Comparison of ENCODE assay signal across 18 cellular contexts in the genomic region with DNA sequence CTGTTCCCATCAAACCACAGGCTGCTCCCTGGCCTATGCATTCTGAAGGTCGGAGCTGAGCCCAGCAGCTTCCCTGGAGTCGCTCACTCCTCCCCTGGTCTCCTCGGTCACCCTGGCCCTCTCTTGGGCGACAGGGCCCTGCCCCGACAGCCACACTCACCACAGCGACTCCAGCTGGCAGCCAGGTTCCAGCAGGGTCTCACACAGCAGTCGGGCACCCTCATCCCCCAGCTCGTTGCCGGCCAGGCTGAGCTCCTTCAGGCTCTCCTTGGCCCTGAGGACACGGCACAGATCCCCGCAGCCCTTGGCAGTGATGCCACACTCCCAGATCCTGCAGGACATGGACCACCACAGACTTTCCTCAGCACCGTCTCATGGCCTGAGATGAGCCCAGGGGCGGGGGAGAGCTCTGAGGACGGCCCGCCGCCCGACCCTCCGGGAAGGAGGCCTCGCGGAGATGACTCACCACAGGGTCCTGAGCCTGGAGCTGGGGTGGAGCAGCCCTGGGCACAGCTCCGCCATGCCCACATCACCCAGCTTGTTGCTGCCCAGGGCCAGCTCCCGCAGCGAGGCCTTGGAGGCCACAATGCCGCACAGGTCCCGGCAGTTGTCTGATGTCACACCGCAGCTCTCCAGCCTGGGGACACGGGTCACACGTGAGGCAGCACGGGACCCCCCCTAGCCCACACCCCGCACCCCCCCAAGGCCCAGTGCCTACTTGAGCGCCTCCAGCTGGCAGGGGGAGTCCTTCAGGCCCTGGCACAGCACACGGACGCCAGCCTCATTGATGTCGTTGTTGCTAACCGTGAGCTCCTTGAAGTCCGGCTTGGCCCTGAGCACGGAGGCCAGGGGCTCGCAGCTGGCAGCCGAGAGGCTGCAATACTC. TPM values are rescaled to one million over a fixed set of nuclear protein-coding genes. Genes with fewer than 3 reads are reported as not detected.
A peak's percentile ranks its signal among the peaks of the same experiment; 100 is the strongest.
DNase-seq lines count a peak whose midpoint lies in the region; ATAC-seq and TF ChIP-seq lines count a peak whose summit lies in the region.
"Had no signal": no experiment of that assay in that cellular context is flagged by ENCODE, and none has a peak within 500 bp of the region (broad histone marks: within the 10 kb centered on the region; RNA-seq: fewer than 3 reads in every experiment).

No MANE protein-coding gene starts in this region.

- no peaks in the 10 kb centered on the region for H3K9me3 ChIP-seq in psoas muscle
- H3K9me3 ChIP-seq: SJCRH30, stomach had no signal

- peaks cover 9 to 88% of the 10 kb centered on the region in 2 donors for H3K36me3 ChIP-seq in psoas muscle (ENCODE audit: insufficient read depth in 1 of 2, low read depth in 1 of 2)

- peaks cover 84% of the 10 kb centered on the region for H3K36me3 Mint-ChIP-seq in activated T-cell treated with anti-CD3 and anti-CD28 coated beads, Interleukin-2, amount 50 U/mL, for 24 hours (ENCODE audit: low read depth)
- H3K36me3 Mint-ChIP-seq in activated T-cell treated with anti-CD3 and anti-CD28 coated beads, Interleukin-2, amount 50 U/mL, for 72 hours (ENCODE audit: insufficient read depth in 2 of 2): peaks cover 9 to 21% of the 10 kb centered on the region in 2 donors

- H3K27me3 ChIP-seq in dorsolateral prefrontal cortex: no peaks in the 10 kb centered on the region
- H3K27me3 ChIP-seq in psoas muscle (ENCODE audit: insufficient read depth in 3 of 3, low read length in 2 of 3): no peaks in the 10 kb centered on the region
- H3K27me3 ChIP-seq: SJCRH30, stomach had no signal

- ATAC-seq in activated T-cell treated with anti-CD3 and anti-CD28 coated beads, Interleukin-2, amount 50 U/mL, for 72 hours (replicated peaks in 1 of 2): no peak
- ATAC-seq in psoas muscle (no peak), GM18868 (IDR thresholded peaks at IDR 0.05; ENCODE audit: unreplicated experiment) (no peak)
- ATAC-seq: activated CD4-positive, CD25-positive, alpha-beta regulatory T cell treated with anti-CD3 and anti-CD28 coated beads, Interleukin-2, amount 50 U/mL, for 24 hours; natural killer cell treated with Interleukin-12 subunit alpha and Interleukin-12 subunit beta and Interleukin-15 and Interleukin-18, amount 100 ng/mL, for 72 hours had no signal

- H3K4me3 Mint-ChIP-seq in activated T-cell treated with anti-CD3 and anti-CD28 coated beads, Interleukin-2, amount 50 U/mL, for 24 hours: no peak overlapping the region
- no peak overlapping the region for H3K4me3 Mint-ChIP-seq in activated T-cell treated with anti-CD3 and anti-CD28 coated beads, Interleukin-2, amount 50 U/mL, for 72 hours
- H3K4me3 Mint-ChIP-seq: immature natural killer cell; memory B cell; natural killer cell treated with Interleukin-12 subunit alpha and Interleukin-12 subunit beta and Interleukin-15 and Interleukin-18, amount 100 ng/mL, for 72 hours had no signal

- peaks cover 12% of the 10 kb centered on the region for H3K4me1 Mint-ChIP-seq in activated T-cell treated with anti-CD3 and anti-CD28 coated beads, Interleukin-2, amount 50 U/mL, for 24 hours (ENCODE audit: low read depth)
- peaks cover 11% of the 10 kb centered on the region for H3K4me1 Mint-ChIP-seq in activated T-cell treated with anti-CD3 and anti-CD28 coated beads, Interleukin-2, amount 50 U/mL, for 72 hours (ENCODE audit: low read depth)
- H3K4me1 Mint-ChIP-seq: immature natural killer cell had no signal

- H3K27ac ChIP-seq in dorsolateral prefrontal cortex: peak overlapping the region in 53 of 59 donors; percentile 0 to 100 (median 97)
- H3K27ac ChIP-seq in psoas muscle: no peak overlapping the region
- H3K27ac ChIP-seq: C4-2B, SJCRH30, stomach had no signal

- H3K4me3 ChIP-seq in dorsolateral prefrontal cortex: no peak overlapping the region
- H3K4me3 ChIP-seq in psoas muscle: no peak overlapping the region
- H3K4me3 ChIP-seq: SJCRH30, stomach had no signal

- no peak for DNase-seq in activated T-cell treated with anti-CD3 and anti-CD28 coated beads, Interleukin-2, amount 50 U/mL, for 24 hours
- no peak for DNase-seq in activated T-cell treated with anti-CD3 and anti-CD28 coated beads, Interleukin-2, amount 50 U/mL, for 72 hours
- no peak for DNase-seq in dorsolateral prefrontal cortex
- peak; percentile 14 to 56 for DNase-seq in psoas muscle
- DNase-seq in NCI-H1694 (lab: John Stamatoyannopoulos, UW): no peak
- DNase-seq: cortex of kidney, DMS79 treated with DMSO at 0.1 percent for 48 hours, immature natural killer cell, MM.1S, NCI-H2029 treated with DMSO at 0.1 percent for 48 hours, NCI-H510A, SJCRH30, stomach had no signal

- no peaks in the 10 kb centered on the region for H3K27me3 Mint-ChIP-seq in activated T-cell treated with anti-CD3 and anti-CD28 coated beads, Interleukin-2, amount 50 U/mL, for 24 hours
- H3K27me3 Mint-ChIP-seq in activated T-cell treated with anti-CD3 and anti-CD28 coated beads, Interleukin-2, amount 50 U/mL, for 72 hours (ENCODE audit: low read depth): no peaks in the 10 kb centered on the region
- H3K27me3 Mint-ChIP-seq: memory B cell; natural killer cell treated with Interleukin-12 subunit alpha and Interleukin-12 subunit beta and Interleukin-15 and Interleukin-18, amount 100 ng/mL, for 72 hours had no signal

- H3K27ac Mint-ChIP-seq in activated T-cell treated with anti-CD3 and anti-CD28 coated beads, Interleukin-2, amount 50 U/mL, for 24 hours: peak overlapping the region; percentile 40
- H3K27ac Mint-ChIP-seq in activated T-cell treated with anti-CD3 and anti-CD28 coated beads, Interleukin-2, amount 50 U/mL, for 72 hours: no peak overlapping the region
- H3K27ac Mint-ChIP-seq: memory B cell; natural killer cell treated with Interleukin-12 subunit alpha and Interleukin-12 subunit beta and Interleukin-15 and Interleukin-18, amount 100 ng/mL, for 72 hours had no signal

- no peaks in the 10 kb centered on the region for H3K9me3 Mint-ChIP-seq in activated T-cell treated with anti-CD3 and anti-CD28 coated beads, Interleukin-2, amount 50 U/mL, for 24 hours
- H3K9me3 Mint-ChIP-seq in activated T-cell treated with anti-CD3 and anti-CD28 coated beads, Interleukin-2, amount 50 U/mL, for 72 hours: no peaks in the 10 kb centered on the region
- H3K9me3 Mint-ChIP-seq: memory B cell; natural killer cell treated with Interleukin-12 subunit alpha and Interleukin-12 subunit beta and Interleukin-15 and Interleukin-18, amount 100 ng/mL, for 72 hours had no signal

- H3K4me1 ChIP-seq in psoas muscle: peaks cover 5% of the 10 kb centered on the region
- H3K4me1 ChIP-seq: SJCRH30 had no signal

- TF ChIP-seq CTCF in dorsolateral prefrontal cortex (IDR thresholded peaks at IDR 0.05 in 54 of 56, conservative IDR thresholded peaks at IDR 0.05 in 2 of 56; ENCODE audit: low read depth in 1 of 56, partially characterized antibody in 56 of 56) (no peak), psoas muscle (IDR thresholded peaks at IDR 0.05) (no peak)

- intact Hi-C loops in dorsolateral prefrontal cortex (cut with DNase I): no loop called here
- intact Hi-C loops in psoas muscle (cut with DNase I): no loop called here

- WGBS in psoas muscle, 3 donors: 93 to 96% (median 94%) methylated on average over 35 to 39 of the region's 39 CpGs

RNA-seq across cellular contexts. Expression of a gene that starts 8.5 kb away (rescaled TPM):
- total RNA-seq in activated T-cell treated with anti-CD3 and anti-CD28 coated beads, Interleukin-2, amount 50 U/mL, for 72 hours: 10 to 100 TPM; 88.9 to 95.3 TPM
- total RNA-seq in dorsolateral prefrontal cortex (100 to 1,000 TPM in 68 of 120 experiments, 10 to 100 TPM in 52; 67.4 to 242 (median 102) TPM), psoas muscle (100 to 1,000 TPM; 103 to 145 (median 113) TPM)
- 100 to 1,000 TPM; 105 to 181 (median 105) TPM for polyA plus RNA-seq in psoas muscle

RNA-seq across cellular contexts. Expression of a gene that starts 36.8 kb away (rescaled TPM):
- total RNA-seq in activated T-cell treated with anti-CD3 and anti-CD28 coated beads, Interleukin-2, amount 50 U/mL, for 72 hours: 10 to 100 TPM; 28.8 to 40.1 TPM
- total RNA-seq in dorsolateral prefrontal cortex (100 to 1,000 TPM in 19 of 120 experiments, 10 to 100 TPM in 101; 50.7 to 122 (median 86.8) TPM), psoas muscle (10 to 100 TPM; 43.6 to 74.7 (median 53.9) TPM)
- polyA plus RNA-seq in psoas muscle: 10 to 100 TPM; 53.9 to 76.2 (median 66.3) TPM

RNA-seq across cellular contexts. Expression of a gene that starts 38.8 kb away (rescaled TPM):
- 1 to 10 TPM; 1.2 to 3.1 TPM for total RNA-seq in activated T-cell treated with anti-CD3 and anti-CD28 coated beads, Interleukin-2, amount 50 U/mL, for 72 hours
- total RNA-seq in dorsolateral prefrontal cortex (1 to 10 TPM; 1.5 to 6.7 (median 3.8) TPM), psoas muscle (under 1 TPM; 0.30 to 0.84 (median 0.55) TPM)
- under 1 TPM in 2 of 3 donors, not detected in 1; 0.39 to 0.61 TPM for polyA plus RNA-seq in psoas muscle

RNA-seq across cellular contexts. Expression of a gene that starts 48.5 kb away (rescaled TPM):
- total RNA-seq in activated T-cell treated with anti-CD3 and anti-CD28 coated beads, Interleukin-2, amount 50 U/mL, for 72 hours: 10 to 100 TPM; 20.6 to 22.5 TPM
- 10 to 100 TPM; 32.5 to 82.7 (median 53.2) TPM for total RNA-seq in dorsolateral prefrontal cortex
- 10 to 100 TPM; 15.8 to 21.1 (median 20.3) TPM for total RNA-seq in psoas muscle
- 10 to 100 TPM; 11.8 to 26.0 (median 15.4) TPM for polyA plus RNA-seq in psoas muscle

RNA-seq across cellular contexts. Expression of a gene that starts 56.7 kb away (rescaled TPM):
- total RNA-seq in activated T-cell treated with anti-CD3 and anti-CD28 coated beads, Interleukin-2, amount 50 U/mL, for 72 hours: 10 to 100 TPM; 34.3 to 56.5 TPM
- total RNA-seq in dorsolateral prefrontal cortex (under 1 TPM in 21 of 120 experiments, not detected in 99; 0.08 to 0.70 (median 0.20) TPM), psoas muscle (under 1 TPM in 3 of 4 donors, not detected in 1; 0.09 to 0.59 (median 0.46) TPM)
- under 1 TPM; 0.10 to 0.15 (median 0.10) TPM for polyA plus RNA-seq in psoas muscle

Comparison
In these comparisons a context has a peak if more than half of its experiments do, and no peak if none do; other contexts are left out.
1. DNase-seq: peak in psoas muscle (2 of 2); none in activated T-cell treated with anti-CD3 and anti-CD28 coated beads, Interleukin-2, amount 50 U/mL, for 24 hours (single experiment), activated T-cell treated with anti-CD3 and anti-CD28 coated beads, Interleukin-2, amount 50 U/mL, for 72 hours (0 of 2), dorsolateral prefrontal cortex (0 of 10) and NCI-H1694 (single experiment).